1 cellular context compared by ENCODE assay signal in genomic region chr1:8481650-8482380, GRCh38.
TF ChIP-seq lines count a peak whose summit lies in the region.

No MANE protein-coding gene starts in this region.

TF ChIP-seq in GM23338, 12 proteins besides CTCF, POLR2A, EP300 and RAD21 (continued from another document):
- TF ChIP-seq ETS1 (IDR thresholded peaks at IDR 0.05) (no peak), POLR2AphosphoS5 (IDR thresholded peaks at IDR 0.05; ENCODE audit: low read depth) (no peak), ZNF114 (CRISPR knock-in tag; IDR thresholded peaks at IDR 0.05) (no peak), EZH2phosphoT487 (IDR thresholded peaks at IDR 0.05; ENCODE audit: unreplicated experiment) (no peak), CREB1 (CRISPR knock-in tag; IDR thresholded peaks at IDR 0.05; ENCODE audit: low read depth) (no peak), STAT1 (IDR thresholded peaks at IDR 0.05; ENCODE audit: unreplicated experiment) (no peak), ZNF462 (CRISPR knock-in tag; IDR thresholded peaks at IDR 0.05) (no peak)
